9 cellular contexts compared by ENCODE assay signal in the genomic region with DNA sequence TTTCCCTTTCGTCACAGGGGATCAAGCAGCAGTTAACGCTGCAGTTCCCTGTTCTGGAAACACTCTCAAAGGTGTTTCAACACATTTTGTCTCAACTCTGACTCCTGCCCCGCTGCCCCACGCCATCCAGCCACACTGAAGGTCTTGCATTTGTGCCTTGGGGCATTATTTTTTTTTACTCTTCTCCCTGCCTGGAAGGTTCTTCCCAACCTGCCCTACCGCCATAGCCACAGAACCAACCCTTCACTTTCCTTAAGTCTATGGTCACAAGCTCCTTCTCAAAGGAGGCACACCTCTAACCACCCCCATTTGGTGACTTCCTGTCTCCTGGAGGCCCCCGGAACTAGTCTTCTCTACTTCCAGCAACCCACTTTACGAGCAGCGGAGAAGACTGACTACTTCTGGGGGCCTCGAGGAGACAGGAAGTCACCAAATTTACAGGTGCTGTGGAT. TPM values are rescaled to one million over a fixed set of nuclear protein-coding genes. Genes with fewer than 3 reads are reported as not detected.
DNase-seq lines count a peak whose midpoint lies in the region; ATAC-seq and TF ChIP-seq lines count a peak whose summit lies in the region.
"Had no signal": no experiment of that assay in that cellular context is flagged by ENCODE, and none has a peak within 500 bp of the region (broad histone marks: within the 10 kb centered on the region; RNA-seq: fewer than 3 reads in every experiment).

No MANE protein-coding gene starts in this region.

- no peak overlapping the region for H3K4me3 ChIP-seq in foreskin fibroblast (ENCODE audit: low read depth in 1 of 2, low read length in 2 of 2)
- H3K4me3 ChIP-seq: A549 had no signal

- peaks cover 42% of the 10 kb centered on the region for H3K27me3 Mint-ChIP-seq in stimulated activated memory B cell treated with anti-CD40 and anti-IgM and Interleukin-4, amounts not matched to agents 10 μg/mL and 1 μg/mL and 100 μg/mL, for 72 hours

- peaks cover 7% of the 10 kb centered on the region for H3K4me1 Mint-ChIP-seq in stimulated activated memory B cell treated with anti-CD40 and anti-IgM and Interleukin-4, amounts not matched to agents 10 μg/mL and 1 μg/mL and 100 μg/mL, for 72 hours

- peak overlapping the region; percentile 76 to 92 for H3K27ac Mint-ChIP-seq in activated naive CD4-positive, alpha-beta T cell treated with anti-CD3 and anti-CD28 coated beads, Interleukin-2, amount 50 U/mL, for 72 hours
- peak overlapping the region; percentile 37 for H3K27ac Mint-ChIP-seq in stimulated activated memory B cell treated with anti-CD40 and anti-IgM and Interleukin-4, amounts not matched to agents 10 μg/mL and 1 μg/mL and 100 μg/mL, for 72 hours

- peak overlapping the region; percentile 84 for H3K4me3 Mint-ChIP-seq in stimulated activated memory B cell treated with anti-CD40 and anti-IgM and Interleukin-4, amounts not matched to agents 10 μg/mL and 1 μg/mL and 100 μg/mL, for 72 hours

- H3K9me3 Mint-ChIP-seq in activated naive CD4-positive, alpha-beta T cell treated with anti-CD3 and anti-CD28 coated beads, Interleukin-2, amount 50 U/mL, for 72 hours, result peaks cover 4 to 7% of the 10 kb centered on the region in 2 donors
- H3K9me3 Mint-ChIP-seq in stimulated activated memory B cell treated with anti-CD40 and anti-IgM and Interleukin-4, amounts not matched to agents 10 μg/mL and 1 μg/mL and 100 μg/mL, for 72 hours, result peaks cover 2% of the 10 kb centered on the region

- ATAC-seq in HG03354 (IDR thresholded peaks at IDR 0.05; ENCODE audit: poor library complexity, severe bottlenecking, unreplicated experiment), result peak; percentile 95
- ATAC-seq in activated naive CD4-positive, alpha-beta T cell treated with anti-CD3 and anti-CD28 coated beads, Interleukin-2, amount 50 U/mL, for 72 hours, result peak; percentile 79 to 82
- ATAC-seq in stimulated activated memory B cell treated with anti-CD40 and anti-IgM and Interleukin-4, amounts not matched to agents 10 μg/mL and 1 μg/mL and 100 μg/mL, for 72 hours, result peak; percentile 48
- ATAC-seq: A549 had no signal

- peaks cover 13 to 19% of the 10 kb centered on the region in 2 donors for H3K36me3 Mint-ChIP-seq in activated naive CD4-positive, alpha-beta T cell treated with anti-CD3 and anti-CD28 coated beads, Interleukin-2, amount 50 U/mL, for 72 hours
- no peaks in the 10 kb centered on the region for H3K36me3 Mint-ChIP-seq in stimulated activated memory B cell treated with anti-CD40 and anti-IgM and Interleukin-4, amounts not matched to agents 10 μg/mL and 1 μg/mL and 100 μg/mL, for 72 hours

- DNase-seq in SKM-1 treated with dmso at 0.1 percent for 144 hours (lab: John Stamatoyannopoulos, UW; ENCODE audit: unreplicated experiment) (peak; percentile 33), SKM-1 (lab: John Stamatoyannopoulos, UW; ENCODE audit: unreplicated experiment) (no peak), foreskin fibroblast (no peak), GM03348 (ENCODE audit: low spot score) (no peak), AG08396 (ENCODE audit: low spot score) (no peak)
- DNase-seq in activated naive CD4-positive, alpha-beta T cell treated with anti-CD3 and anti-CD28 coated beads, Interleukin-2, amount 50 U/mL, for 72 hours (ENCODE audit: low spot score in 2 of 2), result peak in 1 of 2 donors; percentile 25

- no peak for TF ChIP-seq CTCF in foreskin fibroblast (IDR thresholded peaks at IDR 0.05; ENCODE audit: low read depth, low read length)

RNA-seq across cellular contexts. Expression of a gene that starts 17.2 kb away (rescaled TPM):
- total RNA-seq in activated naive CD4-positive, alpha-beta T cell treated with anti-CD3 and anti-CD28 coated beads, Interleukin-2, amount 50 U/mL, for 72 hours, result under 1 TPM; 0.25 to 0.41 TPM
